In the genomic region with DNA sequence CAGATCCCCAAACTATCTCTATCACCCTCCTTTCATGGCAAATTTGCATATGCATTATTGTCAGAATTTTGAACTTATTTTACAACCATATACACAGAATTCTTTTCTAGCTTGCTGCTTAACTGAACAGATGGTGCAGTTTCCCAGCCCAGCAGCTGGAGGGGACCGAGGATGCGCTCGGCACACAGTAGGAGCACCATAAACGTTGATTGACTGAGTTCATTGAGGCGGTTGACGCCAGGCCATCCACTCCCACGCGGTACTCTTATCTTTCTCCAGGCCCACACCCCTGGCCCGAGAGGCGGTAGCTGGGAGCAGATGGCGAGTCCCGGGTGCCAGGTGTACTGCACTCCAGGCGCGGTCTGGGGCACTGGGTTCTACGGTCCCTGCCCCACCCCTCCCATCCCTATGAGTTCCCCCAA, we compare ENCODE assay signal across 1 cellular context.
TF ChIP-seq lines count a peak whose summit lies in the region.

No MANE protein-coding gene starts in this region.

TF ChIP-seq in WTC11, 78 proteins besides CTCF, POLR2A, EP300 and RAD21 (continued from another document):
- TF ChIP-seq ATF1 (CRISPR knock-in tag; IDR thresholded peaks at IDR 0.05) (no peak), TP53 (CRISPR knock-in tag; IDR thresholded peaks at IDR 0.05) (no peak), ZBTB21 (CRISPR knock-in tag; IDR thresholded peaks at IDR 0.05; ENCODE audit: borderline replicate concordance) (no peak)
- TF ChIP-seq, protein P1, sequence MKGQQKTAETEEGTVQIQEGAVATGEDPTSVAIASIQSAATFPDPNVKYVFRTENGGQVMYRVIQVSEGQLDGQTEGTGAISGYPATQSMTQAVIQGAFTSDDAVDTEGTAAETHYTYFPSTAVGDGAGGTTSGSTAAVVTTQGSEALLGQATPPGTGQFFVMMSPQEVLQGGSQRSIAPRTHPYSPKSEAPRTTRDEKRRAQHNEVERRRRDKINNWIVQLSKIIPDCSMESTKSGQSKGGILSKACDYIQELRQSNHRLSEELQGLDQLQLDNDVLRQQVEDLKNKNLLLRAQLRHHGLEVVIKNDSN (CRISPR knock-in tag; IDR thresholded peaks at IDR 0.05): no peak
- TF ChIP-seq, protein P2, sequence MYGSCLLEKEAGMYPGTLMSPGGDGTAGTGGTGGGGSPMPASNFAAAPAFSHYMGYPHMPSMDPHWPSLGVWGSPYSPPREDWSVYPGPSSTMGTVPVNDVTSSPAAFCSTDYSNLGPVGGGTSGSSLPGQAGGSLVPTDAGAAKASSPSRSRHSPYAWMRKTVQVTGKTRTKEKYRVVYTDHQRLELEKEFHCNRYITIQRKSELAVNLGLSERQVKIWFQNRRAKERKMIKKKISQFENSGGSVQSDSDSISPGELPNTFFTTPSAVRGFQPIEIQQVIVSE (CRISPR knock-in tag; IDR thresholded peaks at IDR 0.05; ENCODE audit: borderline replicate concordance): no peak
- TF ChIP-seq, protein P3, sequence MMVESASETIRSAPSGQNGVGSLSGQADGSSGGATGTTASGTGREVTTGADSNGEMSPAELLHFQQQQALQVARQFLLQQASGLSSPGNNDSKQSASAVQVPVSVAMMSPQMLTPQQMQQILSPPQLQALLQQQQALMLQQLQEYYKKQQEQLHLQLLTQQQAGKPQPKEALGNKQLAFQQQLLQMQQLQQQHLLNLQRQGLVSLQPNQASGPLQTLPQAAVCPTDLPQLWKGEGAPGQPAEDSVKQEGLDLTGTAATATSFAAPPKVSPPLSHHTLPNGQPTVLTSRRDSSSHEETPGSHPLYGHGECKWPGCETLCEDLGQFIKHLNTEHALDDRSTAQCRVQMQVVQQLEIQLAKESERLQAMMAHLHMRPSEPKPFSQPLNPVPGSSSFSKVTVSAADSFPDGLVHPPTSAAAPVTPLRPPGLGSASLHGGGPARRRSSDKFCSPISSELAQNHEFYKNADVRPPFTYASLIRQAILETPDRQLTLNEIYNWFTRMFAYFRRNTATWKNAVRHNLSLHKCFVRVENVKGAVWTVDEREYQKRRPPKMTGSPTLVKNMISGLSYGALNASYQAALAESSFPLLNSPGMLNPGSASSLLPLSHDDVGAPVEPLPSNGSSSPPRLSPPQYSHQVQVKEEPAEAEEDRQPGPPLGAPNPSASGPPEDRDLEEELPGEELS (CRISPR knock-in tag; IDR thresholded peaks at IDR 0.05): no peak
- TF ChIP-seq, protein P4, sequence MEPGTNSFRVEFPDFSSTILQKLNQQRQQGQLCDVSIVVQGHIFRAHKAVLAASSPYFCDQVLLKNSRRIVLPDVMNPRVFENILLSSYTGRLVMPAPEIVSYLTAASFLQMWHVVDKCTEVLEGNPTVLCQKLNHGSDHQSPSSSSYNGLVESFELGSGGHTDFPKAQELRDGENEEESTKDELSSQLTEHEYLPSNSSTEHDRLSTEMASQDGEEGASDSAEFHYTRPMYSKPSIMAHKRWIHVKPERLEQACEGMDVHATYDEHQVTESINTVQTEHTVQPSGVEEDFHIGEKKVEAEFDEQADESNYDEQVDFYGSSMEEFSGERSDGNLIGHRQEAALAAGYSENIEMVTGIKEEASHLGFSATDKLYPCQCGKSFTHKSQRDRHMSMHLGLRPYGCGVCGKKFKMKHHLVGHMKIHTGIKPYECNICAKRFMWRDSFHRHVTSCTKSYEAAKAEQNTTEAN (CRISPR knock-in tag; IDR thresholded peaks at IDR 0.05): peak; percentile 20; the same call in 1 of the 2 replicates
